Comparison of ENCODE assay signal across 8 cellular contexts in the genomic region with DNA sequence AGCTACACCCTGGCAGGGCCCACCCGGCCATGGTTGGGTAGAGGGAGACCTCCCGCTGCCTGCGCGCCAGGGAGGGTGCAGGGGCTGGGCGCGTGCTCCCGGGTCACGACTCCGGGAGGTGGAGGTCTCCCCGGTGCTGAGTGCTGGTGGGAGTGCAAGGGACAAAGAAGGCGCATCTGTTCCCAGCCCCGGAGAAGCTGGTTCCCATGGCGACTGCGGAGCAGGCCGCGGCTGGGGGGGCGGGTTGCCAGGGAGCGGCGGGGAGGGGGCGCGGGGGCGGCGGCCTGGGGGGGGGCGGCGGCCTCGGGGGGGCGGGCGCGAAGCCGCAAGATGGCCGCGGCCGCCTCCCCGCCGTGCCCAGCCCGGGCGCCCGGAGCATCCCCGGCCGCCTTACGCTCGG. TPM values are rescaled to one million over a fixed set of nuclear protein-coding genes. Genes with fewer than 3 reads are reported as not detected.
DNase-seq lines count a peak whose midpoint lies in the region; ATAC-seq and TF ChIP-seq lines count a peak whose summit lies in the region.
"Had no signal": no experiment of that assay in that cellular context is flagged by ENCODE, and none has a peak within 500 bp of the region (broad histone marks: within the 10 kb centered on the region; RNA-seq: fewer than 3 reads in every experiment).

No MANE protein-coding gene starts in this region.

- no peak for DNase-seq in GM23338 (ENCODE audit: low spot score)
- DNase-seq in NT2/D1 (ENCODE audit: low read depth, low spot score) = no peak
- no peak for DNase-seq in epithelial cell of proximal tubule (ENCODE audit: low read depth)
- DNase-seq in psoas muscle = no peak
- DNase-seq in NCI-H128 (lab: John Stamatoyannopoulos, UW; ENCODE audit: unreplicated experiment) = no peak
- DNase-seq in NK-92 (lab: John Stamatoyannopoulos, UW; ENCODE audit: unreplicated experiment) = no peak
- DNase-seq: kidney glomerular epithelial cell had no signal

- peak overlapping the region; percentile 90 for H3K9ac ChIP-seq in NT2/D1 (ENCODE audit: insufficient read length, low read depth)

- peaks cover 6% of the 10 kb centered on the region for H3K27me3 Mint-ChIP-seq in GM23338 (ENCODE audit: insufficient read depth, low read depth, poor library complexity)

- TF ChIP-seq CTCF in GM23338 (conservative IDR thresholded peaks at IDR 0.05; ENCODE audit: low read depth in 2 of 2) (no peak), epithelial cell of proximal tubule (conservative IDR thresholded peaks at IDR 0.05; ENCODE audit: low read depth, low read length) (no peak), psoas muscle (IDR thresholded peaks at IDR 0.05) (no peak)

- ATAC-seq in GM23338 = 0 out of 3 replicates have a peak, but pooled peaks have one; percentile 1
- no peak for ATAC-seq in psoas muscle
- ATAC-seq in GM19467 (IDR thresholded peaks at IDR 0.05; ENCODE audit: unreplicated experiment) = no peak

- H3K9me3 ChIP-seq in NT2/D1 (ENCODE audit: insufficient read depth, low read length) (no peaks in the 10 kb centered on the region), psoas muscle (no peaks in the 10 kb centered on the region)

- peaks cover 12% of the 10 kb centered on the region; the same call in 1 of the 2 replicates for H3K4me1 ChIP-seq in GM23338 (ENCODE audit: insufficient read depth)
- peaks cover 43% of the 10 kb centered on the region for H3K4me1 ChIP-seq in NT2/D1 (ENCODE audit: insufficient read depth, insufficient read length)
- H3K4me1 ChIP-seq in psoas muscle = peaks cover 19% of the 10 kb centered on the region

- H3K9me2 ChIP-seq in GM23338 (ENCODE audit: insufficient read depth) = no peaks in the 10 kb centered on the region

- no peak overlapping the region for H3K27ac ChIP-seq in GM23338 (ENCODE audit: low read depth)
- no peak overlapping the region for H3K27ac ChIP-seq in psoas muscle

- peaks cover 4% of the 10 kb centered on the region; the same call in 1 of the 3 replicates for H3K36me3 Mint-ChIP-seq in GM23338 (ENCODE audit: low read depth)

- no peak overlapping the region for H2AFZ ChIP-seq in GM23338

- no peaks in the 10 kb centered on the region for H3K27me3 ChIP-seq in GM23338 (ENCODE audit: insufficient read depth)
- H3K27me3 ChIP-seq in NT2/D1 (ENCODE audit: insufficient read depth, insufficient read length) = peaks cover 14% of the 10 kb centered on the region
- peaks cover 0 to 5% (median 3%) of the 10 kb centered on the region in 3 donors for H3K27me3 ChIP-seq in psoas muscle (ENCODE audit: insufficient read depth in 3 of 3, low read length in 2 of 3)

- H3K9me3 Mint-ChIP-seq in GM23338 = no peaks in the 10 kb centered on the region; the same call in 2 of the 3 replicates

- no peaks in the 10 kb centered on the region for H3K79me2 ChIP-seq in GM23338 (replicated peaks; ENCODE audit: insufficient read depth)

- H3K4me2 ChIP-seq in GM23338 = peak overlapping the region; percentile 90

- WGBS in psoas muscle, 3 donors = 13 to 48% (median 42%) methylated on average over 6 to 42 of the region's 42 CpGs

- no peak overlapping the region for H3K27ac Mint-ChIP-seq in GM23338

- peaks cover 17% of the 10 kb centered on the region for H3K4me1 Mint-ChIP-seq in GM23338

- H3K4me3 Mint-ChIP-seq in GM23338 = peak overlapping the region; percentile 33; the same call in 2 of the 3 replicates

- peaks cover 4% of the 10 kb centered on the region for H4K20me1 ChIP-seq in GM23338 (replicated peaks; ENCODE audit: insufficient read depth)

- H3F3A ChIP-seq in GM23338 (replicated peaks; ENCODE audit: low read depth) = peaks cover 28% of the 10 kb centered on the region

- H3K36me3 ChIP-seq in GM23338 (ENCODE audit: insufficient read depth) (no peaks in the 10 kb centered on the region), NT2/D1 (ENCODE audit: insufficient read depth, insufficient read length, low read length) (peaks cover 44% of the 10 kb centered on the region), psoas muscle (ENCODE audit: insufficient read depth in 1 of 2, low read depth in 1 of 2) (no peaks in the 10 kb centered on the region)

- H3K4me3 ChIP-seq in GM23338 (peak overlapping the region; percentile 83), NT2/D1 (ENCODE audit: insufficient read length, low read depth) (peak overlapping the region; percentile 72), epithelial cell of proximal tubule (ENCODE audit: low read depth, low read length) (peak overlapping the region; percentile 73), psoas muscle (peak overlapping the region; percentile 68)

- intact Hi-C loops in psoas muscle (cut with DNase I) = no loop called here

TF ChIP-seq in GM23338, 12 proteins besides CTCF, POLR2A, EP300 and RAD21:
- TF ChIP-seq STAT1 (IDR thresholded peaks at IDR 0.05; ENCODE audit: unreplicated experiment) (no peak), POLR2AphosphoS5 (IDR thresholded peaks at IDR 0.05; ENCODE audit: low read depth) (peak; percentile 24; the same call in 1 of the 2 replicates)
- TF ChIP-seq, protein P1, sequence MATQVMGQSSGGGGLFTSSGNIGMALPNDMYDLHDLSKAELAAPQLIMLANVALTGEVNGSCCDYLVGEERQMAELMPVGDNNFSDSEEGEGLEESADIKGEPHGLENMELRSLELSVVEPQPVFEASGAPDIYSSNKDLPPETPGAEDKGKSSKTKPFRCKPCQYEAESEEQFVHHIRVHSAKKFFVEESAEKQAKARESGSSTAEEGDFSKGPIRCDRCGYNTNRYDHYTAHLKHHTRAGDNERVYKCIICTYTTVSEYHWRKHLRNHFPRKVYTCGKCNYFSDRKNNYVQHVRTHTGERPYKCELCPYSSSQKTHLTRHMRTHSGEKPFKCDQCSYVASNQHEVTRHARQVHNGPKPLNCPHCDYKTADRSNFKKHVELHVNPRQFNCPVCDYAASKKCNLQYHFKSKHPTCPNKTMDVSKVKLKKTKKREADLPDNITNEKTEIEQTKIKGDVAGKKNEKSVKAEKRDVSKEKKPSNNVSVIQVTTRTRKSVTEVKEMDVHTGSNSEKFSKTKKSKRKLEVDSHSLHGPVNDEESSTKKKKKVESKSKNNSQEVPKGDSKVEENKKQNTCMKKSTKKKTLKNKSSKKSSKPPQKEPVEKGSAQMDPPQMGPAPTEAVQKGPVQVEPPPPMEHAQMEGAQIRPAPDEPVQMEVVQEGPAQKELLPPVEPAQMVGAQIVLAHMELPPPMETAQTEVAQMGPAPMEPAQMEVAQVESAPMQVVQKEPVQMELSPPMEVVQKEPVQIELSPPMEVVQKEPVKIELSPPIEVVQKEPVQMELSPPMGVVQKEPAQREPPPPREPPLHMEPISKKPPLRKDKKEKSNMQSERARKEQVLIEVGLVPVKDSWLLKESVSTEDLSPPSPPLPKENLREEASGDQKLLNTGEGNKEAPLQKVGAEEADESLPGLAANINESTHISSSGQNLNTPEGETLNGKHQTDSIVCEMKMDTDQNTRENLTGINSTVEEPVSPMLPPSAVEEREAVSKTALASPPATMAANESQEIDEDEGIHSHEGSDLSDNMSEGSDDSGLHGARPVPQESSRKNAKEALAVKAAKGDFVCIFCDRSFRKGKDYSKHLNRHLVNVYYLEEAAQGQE (IDR thresholded peaks at IDR 0.05; ENCODE audit: unreplicated experiment) = no peak

RNA-seq across cellular contexts. Expression of a gene that starts 1.2 kb away (rescaled TPM):
- total RNA-seq in GM23338 (2014; rRNA removed; shearing (Covaris generic)) = 10.8 and 14.1 TPM in 2 replicates
- polyA plus RNA-seq in GM23338 (2016; fragmentation: Nextera tagmentation; extraction: Ambion mirVana) (2.0 TPM in 2 replicates), psoas muscle (10 to 100 TPM in 1 of 3 donors, under 1 TPM in 2; 0.75 to 19.0 (median 0.88) TPM)
- total RNA-seq in epithelial cell of proximal tubule (6.8 and 9.7 TPM in 2 replicates), psoas muscle (1 to 10 TPM in 2 of 4 donors, under 1 TPM in 2; 0.41 to 4.0 (median 1.5) TPM)

RNA-seq across cellular contexts. Expression of a gene that starts 5.0 kb away (rescaled TPM):
- 78.7 and 139 TPM in 2 replicates for total RNA-seq in GM23338 (2014; rRNA removed; shearing (Covaris generic))
- 396 and 420 TPM in 2 replicates for polyA plus RNA-seq in GM23338 (2016; fragmentation: Nextera tagmentation; extraction: Ambion mirVana)
- total RNA-seq in epithelial cell of proximal tubule = 110 and 114 TPM in 2 replicates
- 100 to 1,000 TPM; 362 to 759 (median 472) TPM for total RNA-seq in psoas muscle
- 100 to 1,000 TPM; 310 to 858 (median 690) TPM for polyA plus RNA-seq in psoas muscle

RNA-seq across cellular contexts. Expression of a gene that starts 11.8 kb away (rescaled TPM):
- 84.5 and 113 TPM in 2 replicates for total RNA-seq in GM23338 (2014; rRNA removed; shearing (Covaris generic))
- polyA plus RNA-seq in GM23338 (2016; fragmentation: Nextera tagmentation; extraction: Ambion mirVana) = 28.6 and 33.3 TPM in 2 replicates
- total RNA-seq in epithelial cell of proximal tubule = 44.1 and 66.3 TPM in 2 replicates
- 100 to 1,000 TPM in 3 of 4 donors, 10 to 100 TPM in 1; 84.7 to 331 (median 217) TPM for total RNA-seq in psoas muscle
- 100 to 1,000 TPM in 1 of 3 donors, 10 to 100 TPM in 2; 29.2 to 147 (median 36.4) TPM for polyA plus RNA-seq in psoas muscle

RNA-seq across cellular contexts. Expression of a gene that starts 31.0 kb away (rescaled TPM):
- total RNA-seq in GM23338 (2014; rRNA removed; shearing (Covaris generic)) = 84.4 and 96.5 TPM in 2 replicates
- 19.4 and 23.7 TPM in 2 replicates for polyA plus RNA-seq in GM23338 (2016; fragmentation: Nextera tagmentation; extraction: Ambion mirVana)
- total RNA-seq in epithelial cell of proximal tubule = 80.4 and 96.9 TPM in 2 replicates
- 10 to 100 TPM; 83.5 to 95.0 (median 88.3) TPM for total RNA-seq in psoas muscle
- 100 to 1,000 TPM in 1 of 3 donors, 10 to 100 TPM in 2; 64.9 to 133 (median 83.4) TPM for polyA plus RNA-seq in psoas muscle

RNA-seq across cellular contexts. Expression of a gene that starts 32.6 kb away (rescaled TPM):
- total RNA-seq in GM23338 (2014; rRNA removed; shearing (Covaris generic)) = 152 and 202 TPM in 2 replicates
- 153 and 160 TPM in 2 replicates for polyA plus RNA-seq in GM23338 (2016; fragmentation: Nextera tagmentation; extraction: Ambion mirVana)
- total RNA-seq in epithelial cell of proximal tubule = 165 and 317 TPM in 2 replicates
- total RNA-seq in psoas muscle = 100 to 1,000 TPM; 137 to 591 (median 245) TPM
- 100 to 1,000 TPM; 249 to 321 (median 317) TPM for polyA plus RNA-seq in psoas muscle
